ENCODE assay signal across 24 cellular contexts in the genomic region with DNA sequence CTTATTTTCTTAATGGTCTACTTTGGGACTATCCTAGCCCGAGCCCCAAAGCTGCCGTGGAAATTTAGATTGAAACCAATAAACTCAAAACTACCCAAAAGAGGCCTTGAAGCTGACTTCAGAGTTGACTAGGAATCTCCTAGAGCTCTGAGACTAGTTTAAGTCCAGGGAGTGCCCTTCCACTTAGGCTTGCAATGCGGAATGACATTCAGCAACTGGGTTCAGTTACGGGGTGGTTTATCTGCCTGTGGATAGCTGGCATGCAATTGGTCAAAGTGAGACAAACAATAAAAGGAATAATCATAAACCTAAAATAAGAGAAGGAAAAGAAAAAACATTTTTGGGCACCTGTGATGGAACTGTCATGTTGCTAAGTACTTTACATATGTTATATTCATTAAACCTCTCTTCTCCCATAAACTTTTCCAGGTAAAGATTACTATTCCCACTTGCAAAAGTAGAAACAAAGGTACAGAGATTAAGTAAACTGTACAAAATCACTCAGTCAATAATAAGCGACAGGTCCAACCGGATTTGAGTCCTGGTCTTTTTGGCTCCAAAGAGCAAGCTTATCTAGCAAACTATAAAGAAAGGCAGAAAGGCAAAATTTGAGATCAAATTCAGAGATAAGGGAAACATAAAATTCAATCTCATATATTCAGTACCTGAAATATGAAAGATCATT. TPM values are rescaled to one million over a fixed set of nuclear protein-coding genes. Genes with fewer than 3 reads are reported as not detected.
"Had no signal": no experiment of that assay in that cellular context is flagged by ENCODE, and none has a peak within 500 bp of the region (broad histone marks: within the 10 kb centered on the region; RNA-seq: fewer than 3 reads in every experiment).

No MANE protein-coding gene starts in this region.

- H3K27me3 ChIP-seq: adrenal gland, ascending aorta, brain microvascular endothelial cell, testis, vagina had no signal

- H3K36me3 Mint-ChIP-seq: naive B cell had no signal

- H3K27ac Mint-ChIP-seq: activated naive CD8-positive, alpha-beta T cell; memory B cell; naive B cell; stimulated activated naive B cell treated with anti-CD40 and anti-IgM and Interleukin-4, amounts not matched to agents 10 μg/mL and 1 μg/mL and 100 μg/mL, for 72 hours had no signal

- H3K27me3 Mint-ChIP-seq: activated naive CD8-positive, alpha-beta T cell; memory B cell; naive B cell; stimulated activated naive B cell treated with anti-CD40 and anti-IgM and Interleukin-4, amounts not matched to agents 10 μg/mL and 1 μg/mL and 100 μg/mL, for 72 hours had no signal

- H3K27ac ChIP-seq: adrenal gland, ascending aorta, brain microvascular endothelial cell, testis, vagina had no signal

- H3K9me3 Mint-ChIP-seq: neural crest cell had no signal

- DNase-seq: activated CD4-positive, alpha-beta T cell treated with anti-CD3 and anti-CD28 coated beads for 1 hour; activated T-cell treated with anti-CD3 and anti-CD28 coated beads, Interleukin-2, amount 50 U/mL, for 1 hour; adrenal gland; brain microvascular endothelial cell; caudate nucleus; dermis blood vessel endothelial cell; effector CD8-positive, alpha-beta T cell; foreskin melanocyte; glutamatergic neuron; hypothalamus; naive B cell; occipital lobe; stimulated activated CD4-positive, alpha-beta T cell treated with anti-CD3 and anti-CD28 coated beads, Interleukin-2, amount 100 ng/mL, for 48 hours; stimulated activated CD8-positive, alpha-beta memory T cell treated with anti-CD3 and anti-CD28 coated beads, Interleukin-4, amount 100 ng/mL, for 48 hours; stimulated activated naive B cell treated with anti-CD40 and anti-IgM and Interleukin-4, amounts not matched to agents 10 μg/mL and 1 μg/mL and 100 μg/mL, for 72 hours; testis; trophoblast cell had no signal

- H3K4me3 Mint-ChIP-seq: activated naive CD8-positive, alpha-beta T cell; memory B cell; naive B cell; neural crest cell; stimulated activated naive B cell treated with anti-CD40 and anti-IgM and Interleukin-4, amounts not matched to agents 10 μg/mL and 1 μg/mL and 100 μg/mL, for 72 hours had no signal

- H3K4me3 ChIP-seq: adrenal gland, ascending aorta, testis, vagina had no signal

- H3K36me3 ChIP-seq: adrenal gland, ascending aorta, brain microvascular endothelial cell, vagina had no signal

- H3K4me1 Mint-ChIP-seq: naive B cell; neural crest cell; stimulated activated naive B cell treated with anti-CD40 and anti-IgM and Interleukin-4, amounts not matched to agents 10 μg/mL and 1 μg/mL and 100 μg/mL, for 72 hours had no signal

- ATAC-seq: esophagus mucosa; sciatic nerve; stimulated activated naive B cell treated with anti-CD40 and anti-IgM and Interleukin-4, amounts not matched to agents 10 μg/mL and 1 μg/mL and 100 μg/mL, for 72 hours had no signal

- H3K9me3 ChIP-seq: adrenal gland, ascending aorta, testis, vagina had no signal

- H3K4me1 ChIP-seq: adrenal gland, ascending aorta, testis, vagina had no signal

RNA-seq across cellular contexts. Expression of a gene that starts 56.7 kb away (rescaled TPM):
- total RNA-seq: ascending aorta, dermis blood vessel endothelial cell, vagina had no signal
